In the genomic region with DNA sequence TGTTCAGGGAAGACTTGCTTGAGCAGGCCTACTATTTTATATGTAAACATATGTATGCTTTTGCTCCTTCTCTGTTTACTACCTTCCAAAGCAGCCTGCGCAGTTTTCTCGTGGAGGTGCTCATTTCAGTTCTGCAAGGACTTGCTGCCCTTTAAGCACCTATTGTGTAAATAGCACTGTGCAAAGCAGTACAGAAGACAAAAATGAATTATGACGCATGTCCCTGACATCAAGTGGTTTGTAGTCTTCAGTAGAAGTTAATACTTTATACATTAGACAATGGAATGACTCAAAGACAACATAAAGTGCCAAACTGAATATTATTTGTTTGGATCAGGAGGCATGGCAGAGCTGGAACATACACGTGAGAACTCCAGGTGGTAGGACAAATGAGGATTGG, we compare ENCODE assay signal across 14 cellular contexts.
"Had no signal": no experiment of that assay in that cellular context is flagged by ENCODE, and none has a peak within 500 bp of the region (broad histone marks: within the 10 kb centered on the region; RNA-seq: fewer than 3 reads in every experiment).

No MANE protein-coding gene starts in this region.

- H3K9me3 ChIP-seq: right lobe of liver, spleen had no signal

- H3K27me3 ChIP-seq: neural progenitor cell, right lobe of liver, spleen had no signal

- H3K4me3 ChIP-seq: neural progenitor cell, right lobe of liver, spleen had no signal

- H3K4me3 Mint-ChIP-seq: activated naive CD8-positive, alpha-beta T cell treated with anti-CD3 and anti-CD28 coated beads, Interleukin-2, amount 10 ng/mL, durations not matched to agents 7 days and 5 days; brain; mesothelial cell of epicardium; neural progenitor cell; stimulated activated naive CD8-positive, alpha-beta T cell treated with anti-CD3 and anti-CD28 coated beads, Interleukin-15, amount 100 ng/mL, for 72 hours had no signal

- H3K4me1 Mint-ChIP-seq: activated naive CD8-positive, alpha-beta T cell treated with anti-CD3 and anti-CD28 coated beads, Interleukin-2, amount 10 ng/mL, durations not matched to agents 7 days and 5 days; stimulated activated naive CD8-positive, alpha-beta T cell treated with anti-CD3 and anti-CD28 coated beads, Interleukin-15, amount 100 ng/mL, for 72 hours had no signal

- H3K27ac ChIP-seq: neural progenitor cell, right lobe of liver, spleen had no signal

- ATAC-seq: right lobe of liver; stimulated activated naive CD8-positive, alpha-beta T cell treated with anti-CD3 and anti-CD28 coated beads, Interleukin-15, amount 100 ng/mL, for 72 hours had no signal

- H3K9me3 Mint-ChIP-seq: brain; mesothelial cell of epicardium; stimulated activated naive CD8-positive, alpha-beta T cell treated with anti-CD3 and anti-CD28 coated beads, Interleukin-15, amount 100 ng/mL, for 72 hours had no signal

- H3K27ac Mint-ChIP-seq: activated naive CD8-positive, alpha-beta T cell treated with anti-CD3 and anti-CD28 coated beads, Interleukin-2, amount 10 ng/mL, durations not matched to agents 7 days and 5 days; brain; mesothelial cell of epicardium; neural progenitor cell; stimulated activated naive CD8-positive, alpha-beta T cell treated with anti-CD3 and anti-CD28 coated beads, Interleukin-15, amount 100 ng/mL, for 72 hours had no signal

- H3K36me3 Mint-ChIP-seq: activated naive CD8-positive, alpha-beta T cell treated with anti-CD3 and anti-CD28 coated beads, Interleukin-2, amount 10 ng/mL, durations not matched to agents 7 days and 5 days; brain; mesothelial cell of epicardium; neural progenitor cell had no signal

- H3K36me3 ChIP-seq: neural progenitor cell, right lobe of liver, spleen had no signal

- H3K4me1 ChIP-seq: right lobe of liver, spleen had no signal

- DNase-seq: activated CD4-positive, alpha-beta T cell treated with anti-CD3 and anti-CD28 coated beads, Interleukin-2, amount 50 U/mL, for 1 hour; activated CD8-positive, alpha-beta memory T cell treated with anti-CD3 and anti-CD28 coated beads for 24 hours; activated naive CD8-positive, alpha-beta T cell treated with anti-CD3 and anti-CD28 coated beads, Interleukin-2, amount 10 ng/mL, durations not matched to agents 7 days and 5 days; cortex of kidney; effector CD4-positive, alpha-beta T cell; foreskin melanocyte; kidney glomerular epithelial cell; right lobe of liver; spleen; stimulated activated CD4-positive, alpha-beta T cell treated with anti-CD3 and anti-CD28 coated beads, Interleukin-1b, Interleukin-23, amount 100 ng/mL, for 48 hours; stimulated activated naive CD8-positive, alpha-beta T cell treated with anti-CD3 and anti-CD28 coated beads, Interleukin-15, amount 100 ng/mL, for 72 hours had no signal

- H2AFZ ChIP-seq: neural progenitor cell had no signal

- H3K27me3 Mint-ChIP-seq: activated naive CD8-positive, alpha-beta T cell treated with anti-CD3 and anti-CD28 coated beads, Interleukin-2, amount 10 ng/mL, durations not matched to agents 7 days and 5 days; brain; stimulated activated naive CD8-positive, alpha-beta T cell treated with anti-CD3 and anti-CD28 coated beads, Interleukin-15, amount 100 ng/mL, for 72 hours had no signal
